ENCODE assay signal across 9 cellular contexts in genomic region chr6:119346914-119347313, GRCh38. TPM values are rescaled to one million over a fixed set of nuclear protein-coding genes. Genes with fewer than 3 reads are reported as not detected.
DNase-seq lines count a peak whose midpoint lies in the region; TF ChIP-seq lines count a peak whose summit lies in the region.
"Had no signal": no experiment of that assay in that cellular context is flagged by ENCODE, and none has a peak within 500 bp of the region (broad histone marks: within the 10 kb centered on the region; RNA-seq: fewer than 3 reads in every experiment).

No MANE protein-coding gene starts in this region.

- peak overlapping the region; percentile 55 for H3K9ac ChIP-seq in mesendoderm (ENCODE audit: low read length)

- H2BK5ac ChIP-seq in mesendoderm (ENCODE audit: low read length), result no peak overlapping the region

- no peak overlapping the region for H2BK15ac ChIP-seq in mesendoderm (replicated peaks; ENCODE audit: low read depth)

- H2AK5ac ChIP-seq in mesendoderm (ENCODE audit: low read length), result no peak overlapping the region

- no peak overlapping the region for H2BK120ac ChIP-seq in mesendoderm (ENCODE audit: low read depth, low read length)

- peaks cover 24% of the 10 kb centered on the region for H3K79me2 ChIP-seq in mesendoderm (ENCODE audit: control insufficient read depth, insufficient read depth, low read length)

- H3K27ac ChIP-seq in mesendoderm (ENCODE audit: low read depth, low read length), result no peak overlapping the region

- peaks cover 16% of the 10 kb centered on the region for H3K79me1 ChIP-seq in mesendoderm (ENCODE audit: low read length)

- H3K27me3 Mint-ChIP-seq in activated naive CD4-positive, alpha-beta T cell treated with anti-CD3 and anti-CD28 coated beads for 36 hours (ENCODE audit: low read depth), result no peaks in the 10 kb centered on the region
- peaks cover 10% of the 10 kb centered on the region for H3K27me3 Mint-ChIP-seq in type B pancreatic cell

- H3K36me3 Mint-ChIP-seq in activated naive CD4-positive, alpha-beta T cell treated with anti-CD3 and anti-CD28 coated beads for 36 hours (ENCODE audit: low read depth), result peaks cover 11% of the 10 kb centered on the region
- peaks cover 15% of the 10 kb centered on the region for H3K36me3 Mint-ChIP-seq in type B pancreatic cell

- H3K4me3 ChIP-seq in astrocyte of the cerebellum (ENCODE audit: low read depth, low read length) (peak overlapping the region; percentile 80), mesendoderm (ENCODE audit: low read length) (peak overlapping the region; percentile 14)

- no peaks in the 10 kb centered on the region for H3K36me3 ChIP-seq in mesendoderm (ENCODE audit: control insufficient read depth, insufficient read depth, low read length)

- no peak for TF ChIP-seq CTCF in astrocyte of the cerebellum (IDR thresholded peaks at IDR 0.05; ENCODE audit: low read depth, low read length, missing control alignments)
- TF ChIP-seq CTCF in type B pancreatic cell (conservative IDR thresholded peaks at IDR 0.05), result no peak

- H3K4ac ChIP-seq in mesendoderm (ENCODE audit: low read depth, low read length), result no peak overlapping the region

- WGBS in mesendoderm (ENCODE audit: extremely low coverage, insufficient coverage, low lambda C conversion rate), result no CpG with 5 or more reads among the region's 1 CpG

- H3K4me1 ChIP-seq in mesendoderm (ENCODE audit: control insufficient read depth, low read depth, low read length), result peaks cover 3% of the 10 kb centered on the region

- intact Hi-C loops in activated naive CD4-positive, alpha-beta T cell treated with anti-CD3 and anti-CD28 coated beads for 36 hours (cut with micrococcal nuclease), result loop anchor here (10.0 kb wide), 1 partner anchor 1672 kb away; the partner anchor contains the start of gene NUS1

- no peak overlapping the region for H3K23ac ChIP-seq in mesendoderm (ENCODE audit: low read length)

- H4K8ac ChIP-seq in mesendoderm (ENCODE audit: low read depth, low read length), result no peak overlapping the region

- H3K27ac Mint-ChIP-seq in activated naive CD4-positive, alpha-beta T cell treated with anti-CD3 and anti-CD28 coated beads for 36 hours, result no peak overlapping the region
- H3K27ac Mint-ChIP-seq in type B pancreatic cell, result peak overlapping the region; percentile 8

- no peak overlapping the region for H4K5ac ChIP-seq in mesendoderm (ENCODE audit: low read length)

- in situ Hi-C loops in astrocyte of the cerebellum (cut with HindIII; ENCODE audit: low sequenced_read_pairs), result no loop called here

- peak overlapping the region; percentile 32 for H3K4me2 ChIP-seq in mesendoderm (ENCODE audit: low read length)

- CTCF ChIA-PET in activated naive CD4-positive, alpha-beta T cell treated with anti-CD3 and anti-CD28 coated beads for 36 hours (lab: Charles Lee), result interaction anchor here (1.0 to 3.2 kb wide), 6 partner anchors 11 to 516 kb away, joined by 3 to 12 read pairs (median 4); no protein-coding TSS in a partner anchor

- H3K9me3 Mint-ChIP-seq in activated naive CD4-positive, alpha-beta T cell treated with anti-CD3 and anti-CD28 coated beads for 36 hours, result no peaks in the 10 kb centered on the region
- no peaks in the 10 kb centered on the region for H3K9me3 Mint-ChIP-seq in type B pancreatic cell

- no peak for DNase-seq in activated naive CD4-positive, alpha-beta T cell treated with anti-CD3 and anti-CD28 coated beads for 36 hours
- DNase-seq in activated naive CD4-positive, alpha-beta T cell treated with Interleukin-2 at 50 U/mL for 16 hours, result no peak
- no peak for DNase-seq in astrocyte of the cerebellum (ENCODE audit: low read depth)
- no peak for DNase-seq in mesendoderm
- DNase-seq in type B pancreatic cell (ENCODE audit: extremely low spot score, unreplicated experiment), result no peak
- DNase-seq in epidermal melanocyte (ENCODE audit: insufficient read length, low spot score), result no peak
- DNase-seq in HPDE6-E6E7 (ENCODE audit: extremely low spot score), result no peak
- DNase-seq in NCI-H2196 (lab: John Stamatoyannopoulos, UW; ENCODE audit: unreplicated experiment), result no peak
- DNase-seq: activated CD4-positive, CD25-positive, alpha-beta regulatory T cell treated with anti-CD3 and anti-CD28 coated beads, Interleukin-2, amount 50 U/mL, for 72 hours had no signal

- H3K56ac ChIP-seq in mesendoderm (ENCODE audit: low read length), result peak overlapping the region; percentile 71

- H3K27me3 ChIP-seq in mesendoderm (ENCODE audit: insufficient read depth, low read length, poor library complexity), result no peaks in the 10 kb centered on the region

- H3K18ac ChIP-seq in mesendoderm (ENCODE audit: low read length), result peak overlapping the region; percentile 64

- peaks cover 45% of the 10 kb centered on the region for H3K4me1 Mint-ChIP-seq in activated naive CD4-positive, alpha-beta T cell treated with anti-CD3 and anti-CD28 coated beads for 36 hours (ENCODE audit: low read depth)
- peaks cover 29% of the 10 kb centered on the region for H3K4me1 Mint-ChIP-seq in type B pancreatic cell (ENCODE audit: unreplicated experiment)

- peak overlapping the region; percentile 84 for H3K4me3 Mint-ChIP-seq in activated naive CD4-positive, alpha-beta T cell treated with anti-CD3 and anti-CD28 coated beads for 36 hours
- peak overlapping the region; percentile 92 for H3K4me3 Mint-ChIP-seq in type B pancreatic cell

RNA-seq across cellular contexts. Expression of gene MAN1A1, which starts 2.6 kb away (rescaled TPM):
- total RNA-seq in activated naive CD4-positive, alpha-beta T cell treated with anti-CD3 and anti-CD28 coated beads for 36 hours, result 10 to 100 TPM; 14.8 to 15.1 TPM
- polyA plus RNA-seq in mesendoderm (2013, experiment 1 of 2), result 4.5 TPM
- polyA plus RNA-seq in mesendoderm (2013, experiment 2 of 2), result 4.1 TPM
- total RNA-seq in type B pancreatic cell (ENCODE audit: low replicate concordance), result 52.2 and 74.2 TPM in 2 replicates
